1 cellular context compared by ENCODE assay signal in the genomic region with DNA sequence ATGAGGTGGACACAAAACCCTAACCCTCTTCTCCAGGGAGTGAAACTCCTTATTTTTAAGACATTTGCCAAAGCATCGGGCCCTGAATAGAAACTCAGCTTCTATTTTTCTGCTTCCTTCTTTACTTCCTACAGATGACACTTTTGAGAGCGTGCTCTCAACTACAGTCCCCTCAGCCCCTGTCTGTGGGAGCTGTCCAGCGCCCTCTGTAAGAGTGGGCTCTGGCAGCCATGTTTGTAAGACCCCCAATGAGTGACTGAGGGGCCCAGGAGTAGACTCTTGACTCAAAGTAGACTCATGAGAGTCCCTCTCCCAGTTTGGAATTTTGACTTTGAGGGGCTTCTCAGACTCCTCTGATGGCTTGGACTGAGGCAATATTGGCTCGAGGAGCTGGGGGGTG.
TF ChIP-seq lines count a peak whose summit lies in the region.

No MANE protein-coding gene starts in this region.

TF ChIP-seq in Ishikawa, 13 proteins besides CTCF, POLR2A, EP300 and RAD21 (continued from another document):
- TF ChIP-seq, protein P1, sequence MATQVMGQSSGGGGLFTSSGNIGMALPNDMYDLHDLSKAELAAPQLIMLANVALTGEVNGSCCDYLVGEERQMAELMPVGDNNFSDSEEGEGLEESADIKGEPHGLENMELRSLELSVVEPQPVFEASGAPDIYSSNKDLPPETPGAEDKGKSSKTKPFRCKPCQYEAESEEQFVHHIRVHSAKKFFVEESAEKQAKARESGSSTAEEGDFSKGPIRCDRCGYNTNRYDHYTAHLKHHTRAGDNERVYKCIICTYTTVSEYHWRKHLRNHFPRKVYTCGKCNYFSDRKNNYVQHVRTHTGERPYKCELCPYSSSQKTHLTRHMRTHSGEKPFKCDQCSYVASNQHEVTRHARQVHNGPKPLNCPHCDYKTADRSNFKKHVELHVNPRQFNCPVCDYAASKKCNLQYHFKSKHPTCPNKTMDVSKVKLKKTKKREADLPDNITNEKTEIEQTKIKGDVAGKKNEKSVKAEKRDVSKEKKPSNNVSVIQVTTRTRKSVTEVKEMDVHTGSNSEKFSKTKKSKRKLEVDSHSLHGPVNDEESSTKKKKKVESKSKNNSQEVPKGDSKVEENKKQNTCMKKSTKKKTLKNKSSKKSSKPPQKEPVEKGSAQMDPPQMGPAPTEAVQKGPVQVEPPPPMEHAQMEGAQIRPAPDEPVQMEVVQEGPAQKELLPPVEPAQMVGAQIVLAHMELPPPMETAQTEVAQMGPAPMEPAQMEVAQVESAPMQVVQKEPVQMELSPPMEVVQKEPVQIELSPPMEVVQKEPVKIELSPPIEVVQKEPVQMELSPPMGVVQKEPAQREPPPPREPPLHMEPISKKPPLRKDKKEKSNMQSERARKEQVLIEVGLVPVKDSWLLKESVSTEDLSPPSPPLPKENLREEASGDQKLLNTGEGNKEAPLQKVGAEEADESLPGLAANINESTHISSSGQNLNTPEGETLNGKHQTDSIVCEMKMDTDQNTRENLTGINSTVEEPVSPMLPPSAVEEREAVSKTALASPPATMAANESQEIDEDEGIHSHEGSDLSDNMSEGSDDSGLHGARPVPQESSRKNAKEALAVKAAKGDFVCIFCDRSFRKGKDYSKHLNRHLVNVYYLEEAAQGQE (IDR thresholded peaks at IDR 0.05; ENCODE audit: low read depth): peak; percentile 67
